15 cellular contexts compared by ENCODE assay signal in genomic region chr20:32516985-32517873, GRCh38.
DNase-seq lines count a peak whose midpoint lies in the region; ATAC-seq, FAIRE-seq and TF ChIP-seq lines count a peak whose summit lies in the region.
"Had no signal": no experiment of that assay in that cellular context is flagged by ENCODE, and none has a peak within 500 bp of the region (broad histone marks: within the 10 kb centered on the region; RNA-seq: fewer than 3 reads in every experiment).

No MANE protein-coding gene starts in this region.

- H4K20me1 ChIP-seq in K562 (replicated peaks; ENCODE audit: control insufficient read depth, insufficient read depth, low read length), result no peaks in the 10 kb centered on the region

- H3K36me3 ChIP-seq in K562 (ENCODE audit: control insufficient read depth, insufficient read depth, low read length), result peaks cover 71% of the 10 kb centered on the region; the same call in 2 of the 3 replicates
- H3K36me3 ChIP-seq: tibial artery had no signal

- H3K36me3 Mint-ChIP-seq in activated naive CD4-positive, alpha-beta T cell treated with anti-CD3 and anti-CD28 coated beads, Interleukin-2, amount 50 U/mL, for 24 hours, result peaks cover 4% of the 10 kb centered on the region
- H3K36me3 Mint-ChIP-seq in activated naive CD4-positive, alpha-beta T cell treated with anti-CD3 and anti-CD28 coated beads, Interleukin-2, amount 50 U/mL, for 72 hours, result peaks cover 0 to 13% of the 10 kb centered on the region in 2 donors
- H3K36me3 Mint-ChIP-seq in stimulated activated effector memory CD8-positive, alpha-beta T cell treated with anti-CD3 and anti-CD28 coated beads, Interleukin-12 subunit alpha, Interleukin-12 subunit beta, amount 100 ng/mL, for 72 hours, result peaks cover 39% of the 10 kb centered on the region

- TF ChIP-seq EP300 in K562 (IDR thresholded peaks at IDR 0.05; ENCODE audit: low read length), result no peak

- H3K4me1 Mint-ChIP-seq in activated naive CD4-positive, alpha-beta T cell treated with anti-CD3 and anti-CD28 coated beads, Interleukin-2, amount 50 U/mL, for 24 hours, result peaks cover 60% of the 10 kb centered on the region
- peaks cover 53% of the 10 kb centered on the region for H3K4me1 Mint-ChIP-seq in stimulated activated effector memory CD8-positive, alpha-beta T cell treated with anti-CD3 and anti-CD28 coated beads, Interleukin-12 subunit alpha, Interleukin-12 subunit beta, amount 100 ng/mL, for 72 hours

- no TSS peak for BruUV-seq in K562 (replicated peaks; lab: Mats Ljungman, UMichigan)

- H3K27ac Mint-ChIP-seq in activated naive CD4-positive, alpha-beta T cell treated with anti-CD3 and anti-CD28 coated beads, Interleukin-2, amount 50 U/mL, for 24 hours, result peak overlapping the region; percentile 66
- H3K27ac Mint-ChIP-seq in activated naive CD4-positive, alpha-beta T cell treated with anti-CD3 and anti-CD28 coated beads, Interleukin-2, amount 50 U/mL, for 72 hours, result no peak overlapping the region
- peak overlapping the region; percentile 77 for H3K27ac Mint-ChIP-seq in stimulated activated effector memory CD8-positive, alpha-beta T cell treated with anti-CD3 and anti-CD28 coated beads, Interleukin-12 subunit alpha, Interleukin-12 subunit beta, amount 100 ng/mL, for 72 hours
- H3K27ac Mint-ChIP-seq: HFFc6 had no signal

- intact Hi-C loops in K562 (cut with micrococcal nuclease), result no loop called here

- H3K4me1 ChIP-seq in K562 (replicated peaks in 1 of 2; ENCODE audit: control insufficient read depth in 2 of 2, insufficient read depth in 2 of 2, low read length in 2 of 2), result peaks cover 5 to 28% of the 10 kb centered on the region in 2 experiments; a peak in 3 of 5 replicates

- no peak overlapping the region for H3K4me2 ChIP-seq in K562 (ENCODE audit: insufficient read depth, low read length)
- H3K4me2 ChIP-seq: KMS-11 had no signal

- no peak for TF ChIP-seq RAD21 in K562 (CRISPR knock-in tag; conservative IDR thresholded peaks at IDR 0.05 in 1 of 2, IDR thresholded peaks at IDR 0.05 in 1 of 2)

- H3K79me2 ChIP-seq in K562 (ENCODE audit: control insufficient read depth, insufficient read depth, low read length), result no peaks in the 10 kb centered on the region

- H3K9me3 ChIP-seq in K562 (replicated peaks; ENCODE audit: control insufficient read depth, insufficient read depth, low read depth, low read length), result no peaks in the 10 kb centered on the region
- H3K9me3 ChIP-seq: tibial artery had no signal

- no peak for FAIRE-seq in K562 (lab: Jason Lieb, UNC)
- FAIRE-seq: endometrium, GM18507 had no signal

- POLR2A ChIA-PET in K562 (lab: Yijun Ruan, JAX), result interaction anchor here (1.6 kb wide), 1 partner anchor 136 kb away, joined by 5 read pairs; no protein-coding TSS in a partner anchor

- H3K9me1 ChIP-seq in K562 (ENCODE audit: control insufficient read depth, insufficient read depth, low read length), result no peaks in the 10 kb centered on the region

- no peak overlapping the region for H2AFZ ChIP-seq in K562 (ENCODE audit: low read depth, low read length)

- DNase-seq in activated naive CD4-positive, alpha-beta T cell treated with anti-CD3 and anti-CD28 coated beads, Interleukin-2, amount 50 U/mL, for 72 hours (ENCODE audit: low spot score in 2 of 2), result no peak
- DNase-seq in K562 (ENCODE audit: extremely low read depth in 1 of 4, low spot score in 3 of 4), result no peak
- no peak for DNase-seq in stimulated activated effector memory CD8-positive, alpha-beta T cell treated with anti-CD3 and anti-CD28 coated beads, Interleukin-12 subunit alpha, Interleukin-12 subunit beta, amount 100 ng/mL, for 72 hours (ENCODE audit: low spot score in 2 of 2)
- DNase-seq in NCI-H1417 (lab: John Stamatoyannopoulos, UW), result no peak
- no peak for DNase-seq in cerebellar nuclear complex (lab: John Stamatoyannopoulos, UW)
- DNase-seq: HFFc6, NCI-H2171 treated with DMSO at 0.1 percent for 48 hours, tibial artery had no signal

- CTCF ChIA-PET in K562 (lab: Yijun Ruan, JAX; ENCODE audit: low intra/inter-chr PET ratio), result no interaction called here

- no peaks in the 10 kb centered on the region for H3K27me3 ChIP-seq in K562 (ENCODE audit: control insufficient read depth in 2 of 2, insufficient read depth in 2 of 2, low read length in 2 of 2)
- H3K27me3 ChIP-seq in layer of hippocampus (ENCODE audit: control insufficient read depth, insufficient read depth, low read length), result no peaks in the 10 kb centered on the region

- TF ChIP-seq CTCF in K562 (IDR thresholded peaks at IDR 0.05 in 2 of 3, conservative IDR thresholded peaks at IDR 0.05 in 1 of 3; ENCODE audit: insufficient read depth in 2 of 3, low read depth in 1 of 3, low read length in 3 of 3), result no peak

- H3K4me3 ChIP-seq in K562, result no peak overlapping the region
- H3K4me3 ChIP-seq: tibial artery had no signal

- no peak for ATAC-seq in activated naive CD4-positive, alpha-beta T cell treated with anti-CD3 and anti-CD28 coated beads, Interleukin-2, amount 50 U/mL, for 72 hours
- ATAC-seq in K562 (peak; percentile 7; the same call in 1 of the 3 replicates), GM18520 (IDR thresholded peaks at IDR 0.05; ENCODE audit: unreplicated experiment) (no peak)
- no peak for ATAC-seq in stimulated activated effector memory CD8-positive, alpha-beta T cell treated with anti-CD3 and anti-CD28 coated beads, Interleukin-12 subunit alpha, Interleukin-12 subunit beta, amount 100 ng/mL, for 72 hours

- WGBS in K562 (ENCODE audit: insufficient coverage, low coverage, missing lambda C conversion rate), result 80% methylated on average over 12 of the region's 14 CpGs

- H3K27me3 Mint-ChIP-seq in activated naive CD4-positive, alpha-beta T cell treated with anti-CD3 and anti-CD28 coated beads, Interleukin-2, amount 50 U/mL, for 24 hours, result no peaks in the 10 kb centered on the region

- H3K9me3 Mint-ChIP-seq in activated naive CD4-positive, alpha-beta T cell treated with anti-CD3 and anti-CD28 coated beads, Interleukin-2, amount 50 U/mL, for 24 hours, result no peaks in the 10 kb centered on the region
- H3K9me3 Mint-ChIP-seq in activated naive CD4-positive, alpha-beta T cell treated with anti-CD3 and anti-CD28 coated beads, Interleukin-2, amount 50 U/mL, for 72 hours, result no peaks in the 10 kb centered on the region
- no peaks in the 10 kb centered on the region for H3K9me3 Mint-ChIP-seq in stimulated activated effector memory CD8-positive, alpha-beta T cell treated with anti-CD3 and anti-CD28 coated beads, Interleukin-12 subunit alpha, Interleukin-12 subunit beta, amount 100 ng/mL, for 72 hours
- H3K9me3 Mint-ChIP-seq: HFFc6 had no signal

- in situ Hi-C loops in K562 (cut with MboI), result loop anchor here (5.0 to 10.0 kb wide), 2 partner anchors 135 to 258 kb away; no protein-coding TSS in a partner anchor

- no peak overlapping the region for H3K27ac ChIP-seq in K562 (ENCODE audit: extremely low read depth, low read depth, low read length)
- peak overlapping the region; percentile 31 for H3K27ac ChIP-seq in layer of hippocampus (ENCODE audit: low read depth, low read length)
- H3K27ac ChIP-seq: KMS-11, tibial artery, VCaP had no signal

- H3K4me3 Mint-ChIP-seq in activated naive CD4-positive, alpha-beta T cell treated with anti-CD3 and anti-CD28 coated beads, Interleukin-2, amount 50 U/mL, for 24 hours, result no peak overlapping the region
- H3K4me3 Mint-ChIP-seq in stimulated activated effector memory CD8-positive, alpha-beta T cell treated with anti-CD3 and anti-CD28 coated beads, Interleukin-12 subunit alpha, Interleukin-12 subunit beta, amount 100 ng/mL, for 72 hours, result no peak overlapping the region
- H3K4me3 Mint-ChIP-seq: HFFc6 had no signal

- TF ChIP-seq POLR2A in K562 (conservative IDR thresholded peaks at IDR 0.05), result no peak

- H3K9ac ChIP-seq in K562 (ENCODE audit: insufficient read depth in 1 of 2, low read depth in 2 of 2, low read length in 2 of 2), result peak overlapping the region in 1 of 2 experiments; percentile 9; a peak in 1 of 4 replicates
- H3K9ac ChIP-seq: KMS-11 had no signal

TF ChIP-seq in K562, 482 proteins besides CTCF, POLR2A, EP300 and RAD21 (continues in another document):
- TF ChIP-seq FOXA1 (IDR thresholded peaks at IDR 0.05; ENCODE audit: borderline replicate concordance), result no peak
- TF ChIP-seq POLR2AphosphoS2 (IDR thresholded peaks at IDR 0.05; ENCODE audit: low read length), result peak; percentile 38; the same call in 1 of the 2 replicates
- no peak for TF ChIP-seq NR2F6 (CRISPR knock-in tag; IDR thresholded peaks at IDR 0.05)
- TF ChIP-seq ZBTB5 (IDR thresholded peaks at IDR 0.05), result no peak
- TF ChIP-seq ZBED1 (IDR thresholded peaks at IDR 0.05), result no peak
- TF ChIP-seq SMARCA5 (IDR thresholded peaks at IDR 0.05), result no peak
- TF ChIP-seq CGGBP1 (CRISPR knock-in tag; IDR thresholded peaks at IDR 0.05), result no peak
- TF ChIP-seq CEBPG (CRISPR knock-in tag; IDR thresholded peaks at IDR 0.05), result no peak
- no peak for TF ChIP-seq CEBPG (tag; conservative IDR thresholded peaks at IDR 0.05 in 1 of 2, IDR thresholded peaks at IDR 0.05 in 1 of 2)
- peak; percentile 51 for TF ChIP-seq RBM22 (IDR thresholded peaks at IDR 0.05; ENCODE audit: low read depth, low read length, poor library complexity, severe bottlenecking)

Comparison
In these comparisons a context has a peak if more than half of its experiments do, and no peak if none do; other contexts are left out.
1. H3K27ac Mint-ChIP-seq: peak in activated naive CD4-positive, alpha-beta T cell treated with anti-CD3 and anti-CD28 coated beads, Interleukin-2, amount 50 U/mL, for 24 hours (single experiment) and stimulated activated effector memory CD8-positive, alpha-beta T cell treated with anti-CD3 and anti-CD28 coated beads, Interleukin-12 subunit alpha, Interleukin-12 subunit beta, amount 100 ng/mL, for 72 hours (single experiment); none in activated naive CD4-positive, alpha-beta T cell treated with anti-CD3 and anti-CD28 coated beads, Interleukin-2, amount 50 U/mL, for 72 hours (0 of 2).